1 cellular context compared by ENCODE assay signal in genomic region chr5:180637962-180638680, GRCh38.
TF ChIP-seq lines count a peak whose summit lies in the region.

No MANE protein-coding gene starts in this region.

TF ChIP-seq in WTC11, 78 proteins besides CTCF, POLR2A, EP300 and RAD21 (continued from another document):
- TF ChIP-seq ZNF532 (CRISPR knock-in tag; IDR thresholded peaks at IDR 0.05; ENCODE audit: borderline replicate concordance) (no peak), TCF7 (CRISPR knock-in tag; IDR thresholded peaks at IDR 0.05; ENCODE audit: low read depth) (no peak), SP1 (CRISPR knock-in tag; conservative IDR thresholded peaks at IDR 0.05) (no peak), NFATC4 (CRISPR knock-in tag; IDR thresholded peaks at IDR 0.05) (no peak), ZNF425 (CRISPR knock-in tag; conservative IDR thresholded peaks at IDR 0.05) (no peak), JUN (CRISPR knock-in tag; IDR thresholded peaks at IDR 0.05) (no peak), TP53 (CRISPR knock-in tag; IDR thresholded peaks at IDR 0.05) (no peak), CDX4 (CRISPR knock-in tag; IDR thresholded peaks at IDR 0.05; ENCODE audit: borderline replicate concordance) (no peak), ZNF317 (CRISPR knock-in tag; IDR thresholded peaks at IDR 0.05; ENCODE audit: borderline replicate concordance, low read depth) (no peak), KAT7 (CRISPR knock-in tag; IDR thresholded peaks at IDR 0.05; ENCODE audit: borderline replicate concordance) (no peak)
